21 cellular contexts compared by ENCODE assay signal in genomic region chr6:3283241-3283640, GRCh38. TPM values are rescaled to one million over a fixed set of nuclear protein-coding genes. Genes with fewer than 3 reads are reported as not detected.
"Had no signal": no experiment of that assay in that cellular context is flagged by ENCODE, and none has a peak within 500 bp of the region (broad histone marks: within the 10 kb centered on the region; RNA-seq: fewer than 3 reads in every experiment).

No MANE protein-coding gene starts in this region.

- H3K36me3 Mint-ChIP-seq: activated naive CD4-positive, alpha-beta T cell treated with anti-CD3 and anti-CD28 coated beads, Interleukin-2, amount 10 ng/mL, durations not matched to agents 7 days and 5 days; memory B cell had no signal

- DNase-seq: activated CD4-positive, alpha-beta T cell treated with anti-CD3 and anti-CD28 coated beads, Interleukin-2, amount 10 ng/mL, durations not matched to agents 24 days and 14 days; activated CD8-positive, alpha-beta T cell treated with anti-CD3 and anti-CD28 coated beads, Interleukin-2, amount 10 ng/mL, durations not matched to agents 7 days and 5 days; activated naive CD4-positive, alpha-beta T cell treated with anti-CD3 and anti-CD28 coated beads, Interleukin-2, amount 10 ng/mL, durations not matched to agents 7 days and 5 days; activated naive CD8-positive, alpha-beta T cell treated with anti-CD3 and anti-CD28 coated beads, Interleukin-2, amount 50 U/mL, for 24 hours; activated T-cell treated with anti-CD3 and anti-CD28 coated beads, Interleukin-2, amount 50 U/mL, for 24 hours; anterior cingulate cortex; cerebellar nuclear complex; effector memory CD8-positive, alpha-beta T cell; foreskin keratinocyte; kidney glomerular epithelial cell; left ventricle myocardium superior; naive thymus-derived CD4-positive, alpha-beta T cell; stimulated activated CD4-positive, alpha-beta T cell treated with anti-CD3 and anti-CD28 coated beads, Interleukin-4, amount 100 ng/mL, for 4 hours; T1000 had no signal

- H3K4me1 Mint-ChIP-seq: activated naive CD8-positive, alpha-beta T cell treated with anti-CD3 and anti-CD28 coated beads, Interleukin-2, amount 50 U/mL, for 24 hours; memory B cell had no signal

- H3K4me3 ChIP-seq: spleen had no signal

- H3K27ac Mint-ChIP-seq: activated CD4-positive, alpha-beta T cell treated with anti-CD3 and anti-CD28 coated beads, Interleukin-2, amount 10 ng/mL, durations not matched to agents 24 days and 14 days; activated CD8-positive, alpha-beta T cell treated with anti-CD3 and anti-CD28 coated beads, Interleukin-2, amount 10 ng/mL, durations not matched to agents 7 days and 5 days; activated naive CD4-positive, alpha-beta T cell treated with anti-CD3 and anti-CD28 coated beads, Interleukin-2, amount 10 ng/mL, durations not matched to agents 7 days and 5 days; activated naive CD8-positive, alpha-beta T cell treated with anti-CD3 and anti-CD28 coated beads, Interleukin-2, amount 50 U/mL, for 24 hours; activated T-cell treated with anti-CD3 and anti-CD28 coated beads, Interleukin-2, amount 50 U/mL, for 24 hours; activated T-helper 2 cell treated with anti-CD3 and anti-CD28 coated beads, Interferon-gamma antibody, Interleukin-2, Interleukin-4, amounts not matched to agents 10 μg/mL and 5 μg/mL and 100 μg/mL, durations not matched to agents 14 hours and 24 hours and 36 hours; dendritic cell treated with granulocyte-macrophage colony-stimulating factor and Interleukin-4, amounts not matched to agents 40 ng/mL and 50 ng/mL, for 4 days; memory B cell; stimulated activated memory B cell treated with anti-CD40 and anti-IgM and Interleukin-4, amounts not matched to agents 10 μg/mL and 1 μg/mL and 100 μg/mL, for 72 hours had no signal

- H3K27ac ChIP-seq: foreskin keratinocyte, parathyroid adenoma, spleen had no signal

- H3K4me3 Mint-ChIP-seq: activated CD4-positive, alpha-beta T cell treated with anti-CD3 and anti-CD28 coated beads, Interleukin-2, amount 10 ng/mL, durations not matched to agents 24 days and 14 days; activated CD8-positive, alpha-beta T cell treated with anti-CD3 and anti-CD28 coated beads, Interleukin-2, amount 10 ng/mL, durations not matched to agents 7 days and 5 days; activated naive CD4-positive, alpha-beta T cell treated with anti-CD3 and anti-CD28 coated beads, Interleukin-2, amount 10 ng/mL, durations not matched to agents 7 days and 5 days; activated naive CD8-positive, alpha-beta T cell treated with anti-CD3 and anti-CD28 coated beads, Interleukin-2, amount 50 U/mL, for 24 hours; activated T-cell treated with anti-CD3 and anti-CD28 coated beads, Interleukin-2, amount 50 U/mL, for 24 hours; dendritic cell treated with granulocyte-macrophage colony-stimulating factor and Interleukin-4, amounts not matched to agents 40 ng/mL and 50 ng/mL, for 4 days; effector memory CD8-positive, alpha-beta T cell; memory B cell; naive thymus-derived CD4-positive, alpha-beta T cell; stimulated activated memory B cell treated with anti-CD40 and anti-IgM and Interleukin-4, amounts not matched to agents 10 μg/mL and 1 μg/mL and 100 μg/mL, for 72 hours had no signal

- H3K9me3 ChIP-seq: spleen had no signal

- H3K9me3 Mint-ChIP-seq: activated CD4-positive, alpha-beta T cell treated with anti-CD3 and anti-CD28 coated beads, Interleukin-2, amount 10 ng/mL, durations not matched to agents 24 days and 14 days; activated naive CD4-positive, alpha-beta T cell treated with anti-CD3 and anti-CD28 coated beads, Interleukin-2, amount 10 ng/mL, durations not matched to agents 7 days and 5 days; activated naive CD8-positive, alpha-beta T cell treated with anti-CD3 and anti-CD28 coated beads, Interleukin-2, amount 50 U/mL, for 24 hours; activated T-cell treated with anti-CD3 and anti-CD28 coated beads, Interleukin-2, amount 50 U/mL, for 24 hours; activated T-helper 2 cell treated with anti-CD3 and anti-CD28 coated beads, Interferon-gamma antibody, Interleukin-2, Interleukin-4, amounts not matched to agents 10 μg/mL and 5 μg/mL and 100 μg/mL, durations not matched to agents 14 hours and 24 hours and 36 hours; dendritic cell treated with granulocyte-macrophage colony-stimulating factor and Interleukin-4, amounts not matched to agents 40 ng/mL and 50 ng/mL, for 4 days; effector memory CD8-positive, alpha-beta T cell; memory B cell; stimulated activated memory B cell treated with anti-CD40 and anti-IgM and Interleukin-4, amounts not matched to agents 10 μg/mL and 1 μg/mL and 100 μg/mL, for 72 hours had no signal

- H3K27me3 Mint-ChIP-seq: activated CD4-positive, alpha-beta T cell treated with anti-CD3 and anti-CD28 coated beads, Interleukin-2, amount 10 ng/mL, durations not matched to agents 24 days and 14 days; activated naive CD4-positive, alpha-beta T cell treated with anti-CD3 and anti-CD28 coated beads, Interleukin-2, amount 10 ng/mL, durations not matched to agents 7 days and 5 days; activated naive CD8-positive, alpha-beta T cell treated with anti-CD3 and anti-CD28 coated beads, Interleukin-2, amount 50 U/mL, for 24 hours; activated T-cell treated with anti-CD3 and anti-CD28 coated beads, Interleukin-2, amount 50 U/mL, for 24 hours; dendritic cell treated with granulocyte-macrophage colony-stimulating factor and Interleukin-4, amounts not matched to agents 40 ng/mL and 50 ng/mL, for 4 days; effector memory CD8-positive, alpha-beta T cell; memory B cell; naive thymus-derived CD4-positive, alpha-beta T cell; stimulated activated memory B cell treated with anti-CD40 and anti-IgM and Interleukin-4, amounts not matched to agents 10 μg/mL and 1 μg/mL and 100 μg/mL, for 72 hours had no signal

- ATAC-seq: activated CD8-positive, alpha-beta T cell treated with anti-CD3 and anti-CD28 coated beads, Interleukin-2, amount 10 ng/mL, durations not matched to agents 7 days and 5 days; activated naive CD8-positive, alpha-beta T cell treated with anti-CD3 and anti-CD28 coated beads, Interleukin-2, amount 50 U/mL, for 24 hours; effector memory CD8-positive, alpha-beta T cell; naive thymus-derived CD4-positive, alpha-beta T cell; SK-N-SH treated with all-trans-retinoic acid at 6 μM for 48 hours; stimulated activated memory B cell treated with anti-CD40 and anti-IgM and Interleukin-4, amounts not matched to agents 10 μg/mL and 1 μg/mL and 100 μg/mL, for 72 hours had no signal

- H3K27me3 ChIP-seq: spleen had no signal

RNA-seq across cellular contexts. Expression of gene TUBB2B, which starts 55.8 kb away (rescaled TPM):
- total RNA-seq: activated CD8-positive, alpha-beta T cell treated with anti-CD3 and anti-CD28 coated beads, Interleukin-2, amount 10 ng/mL, durations not matched to agents 7 days and 5 days had no signal
